In the genomic region with DNA sequence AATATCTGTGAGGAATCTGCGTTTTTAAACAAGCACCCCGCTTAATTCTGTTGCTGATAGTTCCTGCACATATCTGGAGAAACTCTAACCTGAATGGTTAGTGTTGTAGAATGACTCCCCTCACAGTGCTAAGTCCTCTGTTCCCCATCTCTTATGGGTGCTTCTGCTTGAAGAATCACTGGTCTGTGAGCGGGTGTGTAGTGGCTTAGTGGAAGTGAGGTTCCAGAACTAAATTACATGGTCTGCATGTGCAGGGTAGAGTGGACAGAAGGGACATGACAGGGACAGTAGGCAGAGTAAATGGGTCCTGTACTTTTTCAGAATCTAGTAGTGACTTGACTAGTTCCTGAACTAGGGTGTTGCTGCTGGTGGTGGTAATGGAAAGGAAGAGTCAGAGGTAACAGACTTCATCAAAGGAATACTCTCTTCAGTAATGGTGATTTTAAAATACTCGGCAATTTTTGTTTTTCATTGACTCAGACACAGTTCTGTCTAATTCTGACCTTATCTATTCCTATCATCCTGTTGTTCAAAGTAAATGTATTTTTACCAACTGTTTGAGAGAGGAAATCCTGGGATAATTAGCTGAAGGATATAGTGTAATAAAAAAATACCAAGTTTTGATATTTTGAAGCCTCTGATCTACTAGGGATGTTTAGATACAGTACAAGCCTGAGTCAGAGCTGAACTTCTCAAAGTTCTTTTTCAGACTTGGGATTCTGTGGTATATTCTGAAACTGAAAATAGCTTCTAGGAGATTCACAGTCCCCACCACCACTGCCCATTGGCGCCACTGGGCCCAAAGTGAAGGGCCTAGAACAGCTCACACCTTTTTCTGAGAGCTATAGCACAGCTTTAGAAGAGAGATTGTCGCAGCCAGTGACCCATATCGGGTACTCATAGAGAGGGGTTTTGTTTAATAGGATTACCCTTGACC, we compare ENCODE assay signal across 8 cellular contexts. TPM values are rescaled to one million over a fixed set of nuclear protein-coding genes. Genes with fewer than 3 reads are reported as not detected.
DNase-seq lines count a peak whose midpoint lies in the region; ATAC-seq and TF ChIP-seq lines count a peak whose summit lies in the region.

No MANE protein-coding gene starts in this region.

- no peak overlapping the region for H4K91ac ChIP-seq in IMR-90 (ENCODE audit: insufficient read depth, low read depth, low read length)

- POLR2A ChIA-PET in IMR-90 (lab: Charles Lee; ENCODE audit: unreplicated experiment) = no interaction called here

- H3K23ac ChIP-seq in IMR-90 (ENCODE audit: low read depth, low read length) = peak overlapping the region; percentile 47; the same call in 1 of the 2 replicates

- H3K36me3 ChIP-seq in IMR-90 (ENCODE audit: control insufficient read depth, insufficient read depth, low read length) (0 out of 2 replicates have a peak, but pooled peaks cover 3% of the 10 kb centered on the region), uterus (no peaks in the 10 kb centered on the region), aorta (ENCODE audit: control insufficient read depth in 1 of 2, insufficient read depth in 2 of 2, low read length in 1 of 2) (no peaks in the 10 kb centered on the region)

- H3K79me1 ChIP-seq in IMR-90 (ENCODE audit: low read depth in 1 of 2, low read length in 2 of 2) = peaks cover 27 to 81% of the 10 kb centered on the region in 2 experiments

- no CpG with 5 or more reads among the region's 7 CpGs for WGBS in IMR-90 (ENCODE audit: extremely low coverage in 2 of 2, insufficient read length in 1 of 2), 2 experiments
- WGBS in aorta, 2 donors = 82 to 87% methylated on average over 7 of the region's 7 CpGs

- H3K27me3 ChIP-seq in IMR-90 (ENCODE audit: control insufficient read depth, insufficient read depth, low read length) = no peaks in the 10 kb centered on the region
- H3K27me3 ChIP-seq in uterus = no peaks in the 10 kb centered on the region
- no peaks in the 10 kb centered on the region for H3K27me3 ChIP-seq in aorta (ENCODE audit: control insufficient read depth in 1 of 2, insufficient read depth in 2 of 2, low read length in 1 of 2)

- H2BK5ac ChIP-seq in IMR-90 (ENCODE audit: low read depth, low read length, poor library complexity, severe bottlenecking) = peak overlapping the region; percentile 49

- H3K4ac ChIP-seq in IMR-90 (ENCODE audit: low read depth, low read length) = no peak overlapping the region

- no peak for TF ChIP-seq RAD21 in IMR-90 (IDR thresholded peaks at IDR 0.05; ENCODE audit: low read length)

- H3K27ac ChIP-seq in IMR-90 (ENCODE audit: insufficient read depth, low read length) = no peak overlapping the region
- H3K27ac ChIP-seq in epithelial cell of prostate = peak overlapping the region; percentile 6
- no peak overlapping the region for H3K27ac ChIP-seq in uterus
- H3K27ac ChIP-seq in aorta (ENCODE audit: low read depth in 1 of 2, low read length in 2 of 2) = peak overlapping the region in 1 of 2 donors; percentile 48

- H2BK15ac ChIP-seq in IMR-90 (ENCODE audit: low read depth, low read length) = no peak overlapping the region

- H2AK5ac ChIP-seq in IMR-90 (ENCODE audit: low read depth, low read length) = no peak overlapping the region

- H4K20me1 ChIP-seq in IMR-90 (ENCODE audit: insufficient read depth, low read length) = peaks cover 91% of the 10 kb centered on the region

- intact Hi-C loops in IMR-90 (cut with micrococcal nuclease) (no loop called here), uterus (cut with DNase I; ENCODE audit: low total_unique reads) (no loop called here), aorta (cut with DNase I) (loop anchor here in 1 of 2 donors (10.0 kb wide), 1 partner anchor 50 kb away; no protein-coding TSS in a partner anchor)

- dilution Hi-C loops in IMR-90 (cut with HindIII; ENCODE audit: low sequenced_read_pairs, unreplicated experiment) = no loop called here

- H4K8ac ChIP-seq in IMR-90 (ENCODE audit: low read depth in 2 of 2, low read length in 2 of 2) = no peak overlapping the region

- DNase-seq in IMR-90 (peak; percentile 62), epithelial cell of prostate (ENCODE audit: low read depth, low spot score) (no peak), uterus (no peak), aorta (no peak), NCI-H526 (lab: John Stamatoyannopoulos, UW) (no peak), NCI-H2081 treated with DMSO at 0.1 percent for 48 hours (lab: John Stamatoyannopoulos, UW) (no peak)

- TF ChIP-seq CTCF in IMR-90 (conservative IDR thresholded peaks at IDR 0.05; ENCODE audit: low read depth, low read length) = peak; percentile 16; the same call in 1 of the 2 replicates
- no peak for TF ChIP-seq CTCF in uterus (IDR thresholded peaks at IDR 0.05)

- no TSS peak for BruUV-seq in IMR-90 (replicated peaks; lab: Mats Ljungman, UMichigan)

- H3K18ac ChIP-seq in IMR-90 (ENCODE audit: low read depth, low read length) = no peak overlapping the region

- peaks cover 10% of the 10 kb centered on the region for H3K9me1 ChIP-seq in IMR-90 (ENCODE audit: insufficient read depth, low read length)

- H2BK120ac ChIP-seq in IMR-90 (ENCODE audit: low read depth, low read length) = no peak overlapping the region

- TF ChIP-seq POLR2A in IMR-90 (IDR thresholded peaks at IDR 0.05; ENCODE audit: low read depth, low read length) (no peak), uterus (IDR thresholded peaks at IDR 0.05) (no peak)

- in situ Hi-C loops in IMR-90 (cut with MboI; ENCODE audit: low sequenced_read_pairs) = no loop called here

- no peak overlapping the region for H2BK20ac ChIP-seq in IMR-90 (ENCODE audit: low read depth, low read length)

- H3K14ac ChIP-seq in IMR-90 (replicated peaks; ENCODE audit: low read depth, low read length) = peak overlapping the region; percentile 67; the same call in 1 of the 2 replicates

- no peak overlapping the region for H3K4me3 ChIP-seq in IMR-90 (ENCODE audit: insufficient read depth, low read depth, low read length)
- H3K4me3 ChIP-seq in uterus = no peak overlapping the region
- no peak overlapping the region for H3K4me3 ChIP-seq in aorta (ENCODE audit: low read length in 2 of 2)

- H3K56ac ChIP-seq in IMR-90 (ENCODE audit: extremely low read depth, insufficient read depth, low read length) = no peak overlapping the region

- no peak overlapping the region for H2AFZ ChIP-seq in IMR-90 (replicated peaks; ENCODE audit: low read length, poor library complexity)

- H3K4me2 ChIP-seq in IMR-90 (ENCODE audit: low read depth, low read length) = no peak overlapping the region; the same call in 1 of the 2 replicates

- no peak overlapping the region for H2AK9ac ChIP-seq in IMR-90 (replicated peaks; ENCODE audit: low read depth, low read length, poor library complexity)

- peak; percentile 80 for ATAC-seq in GM18499 (IDR thresholded peaks at IDR 0.05; ENCODE audit: insufficient read depth, unreplicated experiment)
- peak; percentile 94 for ATAC-seq in GM21529 (IDR thresholded peaks at IDR 0.05; ENCODE audit: unreplicated experiment)
- peak; percentile 72 for ATAC-seq in IMR-90 (ENCODE audit: low read depth)
- no peak for ATAC-seq in aorta (ENCODE audit: low FRiP score)

- H4K5ac ChIP-seq in IMR-90 (ENCODE audit: low read depth, low read length) = no peak overlapping the region

- H3K4me1 ChIP-seq in IMR-90 (ENCODE audit: control insufficient read depth, insufficient read depth, low read length) (peaks cover 14% of the 10 kb centered on the region), uterus (peaks cover 5% of the 10 kb centered on the region in 2 donors), aorta (ENCODE audit: control insufficient read depth in 1 of 2, insufficient read depth in 2 of 2, low read length in 2 of 2) (peaks cover 5 to 9% of the 10 kb centered on the region in 2 donors)

- H3K9me3 ChIP-seq in IMR-90 (ENCODE audit: control insufficient read depth, insufficient read depth, low read length) = no peaks in the 10 kb centered on the region
- H3K9me3 ChIP-seq in uterus = no peaks in the 10 kb centered on the region
- H3K9me3 ChIP-seq in aorta (ENCODE audit: control insufficient read depth, low read length) = no peaks in the 10 kb centered on the region

- H3K9ac ChIP-seq in IMR-90 (ENCODE audit: low read depth, low read length) = no peak overlapping the region

- CTCF ChIA-PET in IMR-90 (lab: Yijun Ruan, JAX) = no interaction called here

TF ChIP-seq in IMR-90, 13 proteins besides CTCF, POLR2A, EP300 and RAD21:
- TF ChIP-seq RFX5 (IDR thresholded peaks at IDR 0.05; ENCODE audit: low read depth, low read length) (no peak), SMC3 (IDR thresholded peaks at IDR 0.05; ENCODE audit: low read depth, low read length) (peak; percentile 2; the same call in 1 of the 2 replicates), RCOR1 (IDR thresholded peaks at IDR 0.05; ENCODE audit: insufficient replicate concordance, low read length) (no peak), MAZ (IDR thresholded peaks at IDR 0.05; ENCODE audit: borderline replicate concordance, low read depth, low read length) (no peak), NFE2L2 (IDR thresholded peaks at IDR 0.05; ENCODE audit: low read depth, low read length) (no peak)
- TF ChIP-seq, protein P1, sequence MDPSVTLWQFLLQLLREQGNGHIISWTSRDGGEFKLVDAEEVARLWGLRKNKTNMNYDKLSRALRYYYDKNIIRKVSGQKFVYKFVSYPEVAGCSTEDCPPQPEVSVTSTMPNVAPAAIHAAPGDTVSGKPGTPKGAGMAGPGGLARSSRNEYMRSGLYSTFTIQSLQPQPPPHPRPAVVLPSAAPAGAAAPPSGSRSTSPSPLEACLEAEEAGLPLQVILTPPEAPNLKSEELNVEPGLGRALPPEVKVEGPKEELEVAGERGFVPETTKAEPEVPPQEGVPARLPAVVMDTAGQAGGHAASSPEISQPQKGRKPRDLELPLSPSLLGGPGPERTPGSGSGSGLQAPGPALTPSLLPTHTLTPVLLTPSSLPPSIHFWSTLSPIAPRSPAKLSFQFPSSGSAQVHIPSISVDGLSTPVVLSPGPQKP (IDR thresholded peaks at IDR 0.05; ENCODE audit: borderline replicate concordance, low read depth, low read length) = no peak

RNA-seq across cellular contexts. Expression of a gene that starts 55.5 kb away (rescaled TPM):
- total RNA-seq in IMR-90 (2012; rRNA removed) (128 and 150 TPM in 2 replicates), uterus (100 to 1,000 TPM in 3 of 4 donors, 10 to 100 TPM in 1; 49.7 to 188 (median 165) TPM), aorta (100 to 1,000 TPM; 223 to 239 TPM)
- polyA plus RNA-seq in IMR-90 (2012; rRNA removed) (22.0 and 23.9 TPM in 2 replicates), aorta (10 to 100 TPM; 12.5 to 16.5 TPM)
- 10.0 and 11.3 TPM in 2 replicates for polyA plus RNA-seq in IMR-90 (2012; cell fraction: cytosol; rRNA removed)
- polyA plus RNA-seq in IMR-90 (2012; cell fraction: nucleus; rRNA removed; ENCODE audit: low replicate concordance) = 7.1 and 33.5 TPM in 2 replicates
